ENCODE assay signal across 19 cellular contexts in genomic region chr20:17921774-17922173, GRCh38. TPM values are rescaled to one million over a fixed set of nuclear protein-coding genes. Genes with fewer than 3 reads are reported as not detected.
A peak's percentile ranks its signal among the peaks of the same experiment; 100 is the strongest.
DNase-seq lines count a peak whose midpoint lies in the region; ATAC-seq and TF ChIP-seq lines count a peak whose summit lies in the region.
"Had no signal": no experiment of that assay in that cellular context is flagged by ENCODE, and none has a peak within 500 bp of the region (broad histone marks: within the 10 kb centered on the region; RNA-seq: fewer than 3 reads in every experiment).

No MANE protein-coding gene starts in this region.

- intact Hi-C loops in transverse colon (cut with DNase I; ENCODE audit: low total_unique reads) (no loop called here), mammary epithelial cell (cut with micrococcal nuclease) (no loop called here)

- no peak for ATAC-seq in GM21381 (IDR thresholded peaks at IDR 0.05; ENCODE audit: unreplicated experiment)
- ATAC-seq: SK-N-SH treated with all-trans-retinoic acid at 6 μM for 48 hours had no signal

- no peak overlapping the region for H2AFZ ChIP-seq in mammary epithelial cell (ENCODE audit: low read depth, low read length)

- no peaks in the 10 kb centered on the region for H4K20me1 ChIP-seq in mammary epithelial cell (ENCODE audit: insufficient read depth, low read length)
- H4K20me1 ChIP-seq: BLaER1 had no signal

- H3K79me2 ChIP-seq in mammary epithelial cell (ENCODE audit: insufficient read depth, low read length): no peaks in the 10 kb centered on the region

- TF ChIP-seq CTCF in fibroblast of pulmonary artery (IDR thresholded peaks at IDR 0.05; ENCODE audit: low read length, missing control alignments) (no peak), transverse colon (IDR thresholded peaks at IDR 0.05) (no peak), mammary epithelial cell (conservative IDR thresholded peaks at IDR 0.05 in 1 of 2, IDR thresholded peaks at IDR 0.05 in 1 of 2; ENCODE audit: extremely low read depth in 1 of 2, insufficient read depth in 1 of 2, low read depth in 1 of 2, low read length in 2 of 2) (no peak)

- no TSS peak for BruUV-seq in mammary epithelial cell (replicated peaks; lab: Mats Ljungman, UMichigan)

- TF ChIP-seq POLR2A in transverse colon (IDR thresholded peaks at IDR 0.05): no peak

- 8 to 11% methylated on average over 1 of the region's 1 CpG for WGBS in transverse colon (ENCODE audit: low coverage in 1 of 2), 2 donors
- 64% methylated on average over 1 of the region's 1 CpG for WGBS in mammary epithelial cell (ENCODE audit: low coverage, missing lambda C conversion rate)

- H3K4me1 ChIP-seq in transverse colon (peaks cover 6 to 38% (median 25%) of the 10 kb centered on the region in 4 donors), mammary epithelial cell (ENCODE audit: insufficient read depth, low read length) (no peaks in the 10 kb centered on the region)

- DNase-seq in SIG-M5 treated with dmso at 0.1 percent for 504 hours (lab: John Stamatoyannopoulos, UW; ENCODE audit: unreplicated experiment) (peak; percentile 18), SIG-M5 (lab: John Stamatoyannopoulos, UW) (no peak), SK-MEL-5 (ENCODE audit: low read depth, low spot score) (peak; percentile 15), fibroblast of pulmonary artery (ENCODE audit: low read depth) (peak; percentile 13), transverse colon (no peak), mammary epithelial cell (no peak), COLO829 (ENCODE audit: low spot score) (no peak)
- DNase-seq: CD4-positive, CD25-positive, alpha-beta regulatory T cell; KBM-7; NCI-H1105 treated with DMSO at 0.1 percent for 48 hours; NCI-H146; NCI-H1930; NCI-H2107; NCI-H524; Peyer's patch; SHP77 treated with DMSO at 0.1 percent for 48 hours had no signal

- no peak overlapping the region for H3K4me3 ChIP-seq in fibroblast of pulmonary artery (replicated peaks; ENCODE audit: low read depth, low read length)
- H3K4me3 ChIP-seq in transverse colon: no peak overlapping the region
- no peak overlapping the region for H3K4me3 ChIP-seq in mammary epithelial cell (replicated peaks in 1 of 3; ENCODE audit: insufficient read depth in 1 of 3, low read depth in 2 of 3, low read length in 3 of 3)
- H3K4me3 ChIP-seq: BLaER1, Peyer's patch had no signal

- CTCF ChIA-PET in mammary epithelial cell (lab: Charles Lee; ENCODE audit: low non-redundant PET): no interaction called here

- no peaks in the 10 kb centered on the region for H3K36me3 ChIP-seq in transverse colon
- H3K36me3 ChIP-seq in mammary epithelial cell (ENCODE audit: insufficient read depth, low read length): no peaks in the 10 kb centered on the region
- H3K36me3 ChIP-seq: BLaER1, Peyer's patch had no signal

- H3K27ac ChIP-seq in transverse colon (peak overlapping the region in 3 of 4 donors; percentile 34 to 48 (median 46)), mammary epithelial cell (ENCODE audit: insufficient read depth, low read depth, low read length) (no peak overlapping the region)
- H3K27ac ChIP-seq: BLaER1 had no signal

- dilution Hi-C loops in mammary epithelial cell (cut with HindIII; ENCODE audit: low sequenced_read_pairs): no loop called here

- no peak for TF ChIP-seq EP300 in transverse colon (IDR thresholded peaks at IDR 0.05; ENCODE audit: low read depth)

- no peaks in the 10 kb centered on the region for H3K9me3 ChIP-seq in transverse colon
- no peaks in the 10 kb centered on the region for H3K9me3 ChIP-seq in mammary epithelial cell (replicated peaks; ENCODE audit: insufficient read depth, low read length)
- H3K9me3 ChIP-seq: BLaER1, Peyer's patch had no signal

- H3K9ac ChIP-seq in mammary epithelial cell (ENCODE audit: insufficient read depth, low read length): no peak overlapping the region
- H3K9ac ChIP-seq: BLaER1 had no signal

- no peak overlapping the region for H3K4me2 ChIP-seq in mammary epithelial cell (ENCODE audit: insufficient read depth, low read depth, low read length)
- H3K4me2 ChIP-seq: BLaER1 had no signal

- H3K27me3 ChIP-seq in transverse colon (no peaks in the 10 kb centered on the region), mammary epithelial cell (ENCODE audit: insufficient read depth, low read length) (no peaks in the 10 kb centered on the region)
- H3K27me3 ChIP-seq: BLaER1, Peyer's patch had no signal

- in situ Hi-C loops in SK-MEL-5 (cut with HindIII; ENCODE audit: low pct_unique_long_range_greater_than_20kb, low sequenced_read_pairs) (no loop called here), transverse colon (cut with MboI; ENCODE audit: low pct_ligation_motif_present in 1 of 4, low pct_unique_long_range_greater_than_20kb in 1 of 4, low sequenced_read_pairs in 3 of 4) (loop anchor here in 2 of 4 donors (25.0 kb wide), 2 partner anchors 259 to 409 kb away; no protein-coding TSS in a partner anchor), mammary epithelial cell (cut with MboI; ENCODE audit: low sequenced_read_pairs in 2 of 2) (no loop called here)

RNA-seq across cellular contexts. Expression of gene SNX5, which starts 46.8 kb away (rescaled TPM):
- total RNA-seq in SK-MEL-5 (2014; rRNA removed; shearing (Covaris generic)): 163 and 176 TPM in 2 replicates
- 119 and 153 TPM in 2 replicates for polyA plus RNA-seq in SK-MEL-5 (2015; cell fraction: cytosol; rRNA removed)
- polyA plus RNA-seq in SK-MEL-5 (2015; cell fraction: nucleus; rRNA removed): 459 and 517 TPM in 2 replicates
- total RNA-seq in transverse colon (100 to 1,000 TPM in 2 of 4 donors, 10 to 100 TPM in 2; 91.9 to 160 (median 122) TPM), mammary epithelial cell (100 to 1,000 TPM in 1 of 2 donors, 10 to 100 TPM in 1; 68.0 to 137 TPM)
- polyA plus RNA-seq in mammary epithelial cell: 91.8 TPM
- polyA minus RNA-seq in mammary epithelial cell: 93.1 TPM

RNA-seq across cellular contexts. Expression of gene MGME1, which starts 47.0 kb away (rescaled TPM):
- total RNA-seq in SK-MEL-5 (2014; rRNA removed; shearing (Covaris generic)): 32.8 and 34.9 TPM in 2 replicates
- 23.7 and 32.6 TPM in 2 replicates for polyA plus RNA-seq in SK-MEL-5 (2015; cell fraction: cytosol; rRNA removed)
- 42.9 and 43.1 TPM in 2 replicates for polyA plus RNA-seq in SK-MEL-5 (2015; cell fraction: nucleus; rRNA removed)
- total RNA-seq in transverse colon (10 to 100 TPM in 3 of 4 donors, 1 to 10 TPM in 1; 4.1 to 18.8 (median 14.3) TPM), mammary epithelial cell (10 to 100 TPM; 15.8 to 36.2 TPM)
- polyA plus RNA-seq in mammary epithelial cell: 22.4 TPM
- 12.3 TPM for polyA minus RNA-seq in mammary epithelial cell

Comparison
In these comparisons a context has a peak if more than half of its experiments do, and no peak if none do; other contexts are left out.
1. DNase-seq: peak in SIG-M5 treated with dmso at 0.1 percent for 504 hours (single experiment), SK-MEL-5 (single experiment) and fibroblast of pulmonary artery (single experiment); none in SIG-M5 (single experiment), transverse colon (single experiment), mammary epithelial cell (single experiment) and COLO829 (single experiment).